Comparison of ENCODE assay signal across 1 cellular context in the genomic region with DNA sequence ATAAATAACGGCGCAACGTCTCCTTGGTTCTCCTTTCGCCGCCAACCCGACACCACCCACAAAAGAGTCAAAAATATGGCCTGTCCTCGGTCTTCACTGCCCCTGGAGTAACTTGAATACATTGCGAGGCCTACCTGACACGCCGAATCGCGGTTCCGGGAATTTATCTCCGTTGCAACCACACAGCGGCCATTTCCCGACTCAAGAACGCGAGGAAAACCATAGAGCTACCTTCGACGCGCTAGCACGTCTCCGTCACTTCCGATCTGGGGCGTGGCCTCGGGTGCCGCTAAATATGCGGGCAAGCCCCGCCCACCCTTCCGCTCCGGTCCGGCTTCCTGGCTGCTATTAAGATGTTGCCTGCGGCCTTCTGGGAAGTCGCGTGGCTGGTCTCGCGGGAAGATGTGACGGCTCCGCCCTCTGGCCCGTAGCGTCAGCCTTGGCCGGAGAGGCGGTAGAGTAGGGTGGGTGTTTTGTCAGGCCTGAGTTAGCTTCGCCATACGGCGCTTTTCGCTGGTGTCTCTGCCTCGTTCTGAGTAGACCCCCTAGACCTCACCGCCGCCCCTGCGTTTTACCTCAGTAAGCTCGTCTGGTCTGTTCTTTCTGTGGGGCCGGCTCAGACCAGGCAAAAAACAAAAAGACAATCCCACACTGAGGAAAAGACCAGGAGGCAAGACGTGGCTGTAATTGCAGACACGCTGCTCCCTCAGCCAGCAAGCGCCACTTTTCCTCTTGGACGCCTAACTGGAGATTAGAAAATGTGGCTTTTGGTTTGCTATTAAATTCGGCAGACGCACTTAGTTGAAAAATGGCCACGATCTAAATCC.
TF ChIP-seq lines count a peak whose summit lies in the region.

A gene with protein sequence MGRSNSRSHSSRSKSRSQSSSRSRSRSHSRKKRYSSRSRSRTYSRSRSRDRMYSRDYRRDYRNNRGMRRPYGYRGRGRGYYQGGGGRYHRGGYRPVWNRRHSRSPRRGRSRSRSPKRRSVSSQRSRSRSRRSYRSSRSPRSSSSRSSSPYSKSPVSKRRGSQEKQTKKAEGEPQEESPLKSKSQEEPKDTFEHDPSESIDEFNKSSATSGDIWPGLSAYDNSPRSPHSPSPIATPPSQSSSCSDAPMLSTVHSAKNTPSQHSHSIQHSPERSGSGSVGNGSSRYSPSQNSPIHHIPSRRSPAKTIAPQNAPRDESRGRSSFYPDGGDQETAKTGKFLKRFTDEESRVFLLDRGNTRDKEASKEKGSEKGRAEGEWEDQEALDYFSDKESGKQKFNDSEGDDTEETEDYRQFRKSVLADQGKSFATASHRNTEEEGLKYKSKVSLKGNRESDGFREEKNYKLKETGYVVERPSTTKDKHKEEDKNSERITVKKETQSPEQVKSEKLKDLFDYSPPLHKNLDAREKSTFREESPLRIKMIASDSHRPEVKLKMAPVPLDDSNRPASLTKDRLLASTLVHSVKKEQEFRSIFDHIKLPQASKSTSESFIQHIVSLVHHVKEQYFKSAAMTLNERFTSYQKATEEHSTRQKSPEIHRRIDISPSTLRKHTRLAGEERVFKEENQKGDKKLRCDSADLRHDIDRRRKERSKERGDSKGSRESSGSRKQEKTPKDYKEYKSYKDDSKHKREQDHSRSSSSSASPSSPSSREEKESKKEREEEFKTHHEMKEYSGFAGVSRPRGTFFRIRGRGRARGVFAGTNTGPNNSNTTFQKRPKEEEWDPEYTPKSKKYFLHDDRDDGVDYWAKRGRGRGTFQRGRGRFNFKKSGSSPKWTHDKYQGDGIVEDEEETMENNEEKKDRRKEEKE (minus strand): TSS at position 268 of the 827 bp plus-strand sequence. CDS start 9,980 bp downstream, outside the sequence.

TF ChIP-seq in HepG2, 621 proteins besides CTCF, POLR2A, EP300 and RAD21 (continued from another document and continues in another):
- TF ChIP-seq ZKSCAN5 (CRISPR knock-in tag; IDR thresholded peaks at IDR 0.05): 0 out of 2 replicates have a peak, but pooled peaks have one; percentile 22
- TF ChIP-seq, protein P1, sequence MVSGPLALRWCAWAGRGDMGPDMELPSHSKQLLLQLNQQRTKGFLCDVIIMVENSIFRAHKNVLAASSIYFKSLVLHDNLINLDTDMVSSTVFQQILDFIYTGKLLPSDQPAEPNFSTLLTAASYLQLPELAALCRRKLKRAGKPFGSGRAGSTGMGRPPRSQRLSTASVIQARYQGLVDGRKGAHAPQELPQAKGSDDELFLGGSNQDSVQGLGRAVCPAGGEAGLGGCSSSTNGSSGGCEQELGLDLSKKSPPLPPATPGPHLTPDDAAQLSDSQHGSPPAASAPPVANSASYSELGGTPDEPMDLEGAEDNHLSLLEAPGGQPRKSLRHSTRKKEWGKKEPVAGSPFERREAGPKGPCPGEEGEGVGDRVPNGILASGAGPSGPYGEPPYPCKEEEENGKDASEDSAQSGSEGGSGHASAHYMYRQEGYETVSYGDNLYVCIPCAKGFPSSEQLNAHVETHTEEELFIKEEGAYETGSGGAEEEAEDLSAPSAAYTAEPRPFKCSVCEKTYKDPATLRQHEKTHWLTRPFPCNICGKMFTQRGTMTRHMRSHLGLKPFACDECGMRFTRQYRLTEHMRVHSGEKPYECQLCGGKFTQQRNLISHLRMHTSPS (CRISPR knock-in tag; IDR thresholded peaks at IDR 0.05; ENCODE audit: low read depth): no peak
- peak; percentile 40 for TF ChIP-seq AGO1 (IDR thresholded peaks at IDR 0.05; ENCODE audit: low read depth, low read length, poor library complexity, severe bottlenecking)
- TF ChIP-seq, protein P2, sequence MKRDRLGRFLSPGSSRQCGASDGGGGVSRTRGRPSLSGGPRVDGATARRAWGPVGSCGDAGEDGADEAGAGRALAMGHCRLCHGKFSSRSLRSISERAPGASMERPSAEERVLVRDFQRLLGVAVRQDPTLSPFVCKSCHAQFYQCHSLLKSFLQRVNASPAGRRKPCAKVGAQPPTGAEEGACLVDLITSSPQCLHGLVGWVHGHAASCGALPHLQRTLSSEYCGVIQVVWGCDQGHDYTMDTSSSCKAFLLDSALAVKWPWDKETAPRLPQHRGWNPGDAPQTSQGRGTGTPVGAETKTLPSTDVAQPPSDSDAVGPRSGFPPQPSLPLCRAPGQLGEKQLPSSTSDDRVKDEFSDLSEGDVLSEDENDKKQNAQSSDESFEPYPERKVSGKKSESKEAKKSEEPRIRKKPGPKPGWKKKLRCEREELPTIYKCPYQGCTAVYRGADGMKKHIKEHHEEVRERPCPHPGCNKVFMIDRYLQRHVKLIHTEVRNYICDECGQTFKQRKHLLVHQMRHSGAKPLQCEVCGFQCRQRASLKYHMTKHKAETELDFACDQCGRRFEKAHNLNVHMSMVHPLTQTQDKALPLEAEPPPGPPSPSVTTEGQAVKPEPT (CRISPR knock-in tag; IDR thresholded peaks at IDR 0.05; ENCODE audit: low read depth): no peak
- TF ChIP-seq ZNF766 (CRISPR knock-in tag; IDR thresholded peaks at IDR 0.05; ENCODE audit: borderline replicate concordance): no peak; the same call in 1 of the 2 replicates
- TF ChIP-seq, protein P3, sequence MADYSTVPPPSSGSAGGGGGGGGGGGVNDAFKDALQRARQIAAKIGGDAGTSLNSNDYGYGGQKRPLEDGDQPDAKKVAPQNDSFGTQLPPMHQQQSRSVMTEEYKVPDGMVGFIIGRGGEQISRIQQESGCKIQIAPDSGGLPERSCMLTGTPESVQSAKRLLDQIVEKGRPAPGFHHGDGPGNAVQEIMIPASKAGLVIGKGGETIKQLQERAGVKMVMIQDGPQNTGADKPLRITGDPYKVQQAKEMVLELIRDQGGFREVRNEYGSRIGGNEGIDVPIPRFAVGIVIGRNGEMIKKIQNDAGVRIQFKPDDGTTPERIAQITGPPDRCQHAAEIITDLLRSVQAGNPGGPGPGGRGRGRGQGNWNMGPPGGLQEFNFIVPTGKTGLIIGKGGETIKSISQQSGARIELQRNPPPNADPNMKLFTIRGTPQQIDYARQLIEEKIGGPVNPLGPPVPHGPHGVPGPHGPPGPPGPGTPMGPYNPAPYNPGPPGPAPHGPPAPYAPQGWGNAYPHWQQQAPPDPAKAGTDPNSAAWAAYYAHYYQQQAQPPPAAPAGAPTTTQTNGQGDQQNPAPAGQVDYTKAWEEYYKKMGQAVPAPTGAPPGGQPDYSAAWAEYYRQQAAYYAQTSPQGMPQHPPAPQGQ (CRISPR knock-in tag; IDR thresholded peaks at IDR 0.05; ENCODE audit: borderline replicate concordance): 0 out of 2 replicates have a peak, but pooled peaks have one; percentile 8
- no peak; the same call in 1 of the 2 replicates for TF ChIP-seq FOXJ3 (CRISPR knock-in tag; IDR thresholded peaks at IDR 0.05; ENCODE audit: borderline replicate concordance)
- peak; percentile 27; the same call in 1 of the 2 replicates for TF ChIP-seq SMAD9 (CRISPR knock-in tag; IDR thresholded peaks at IDR 0.05)
- TF ChIP-seq ZNF788 (CRISPR knock-in tag; IDR thresholded peaks at IDR 0.05; ENCODE audit: borderline replicate concordance): no peak
- peak; percentile 87 for TF ChIP-seq GATAD1 (CRISPR knock-in tag; IDR thresholded peaks at IDR 0.05)
- no peak for TF ChIP-seq ISX (CRISPR knock-in tag; conservative IDR thresholded peaks at IDR 0.05)
- peak; percentile 50; the same call in 1 of the 2 replicates for TF ChIP-seq RELA (CRISPR knock-in tag; IDR thresholded peaks at IDR 0.05)
- TF ChIP-seq, protein P4, sequence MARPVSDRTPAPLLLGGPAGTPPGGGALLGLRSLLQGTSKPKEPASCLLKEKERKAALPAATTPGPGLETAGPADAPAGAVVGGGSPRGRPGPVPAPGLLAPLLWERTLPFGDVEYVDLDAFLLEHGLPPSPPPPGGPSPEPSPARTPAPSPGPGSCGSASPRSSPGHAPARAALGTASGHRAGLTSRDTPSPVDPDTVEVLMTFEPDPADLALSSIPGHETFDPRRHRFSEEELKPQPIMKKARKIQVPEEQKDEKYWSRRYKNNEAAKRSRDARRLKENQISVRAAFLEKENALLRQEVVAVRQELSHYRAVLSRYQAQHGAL (CRISPR knock-in tag; IDR thresholded peaks at IDR 0.05; ENCODE audit: not compliant biosample characterization): no peak
- no peak for TF ChIP-seq XBP1 (CRISPR knock-in tag; IDR thresholded peaks at IDR 0.05)
- TF ChIP-seq, protein P5, sequence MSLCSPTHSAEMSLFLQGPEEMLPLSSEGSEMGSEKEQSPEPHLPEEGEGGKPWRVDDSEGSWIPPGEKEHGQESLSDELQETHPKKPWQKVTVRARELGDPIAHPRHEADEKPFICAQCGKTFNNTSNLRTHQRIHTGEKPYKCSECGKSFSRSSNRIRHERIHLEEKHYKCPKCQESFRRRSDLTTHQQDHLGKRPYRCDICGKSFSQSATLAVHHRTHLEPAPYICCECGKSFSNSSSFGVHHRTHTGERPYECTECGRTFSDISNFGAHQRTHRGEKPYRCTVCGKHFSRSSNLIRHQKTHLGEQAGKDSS (CRISPR knock-in tag; IDR thresholded peaks at IDR 0.05; ENCODE audit: borderline replicate concordance, low read depth): peak; percentile 79; the same call in 1 of the 2 replicates
- TF ChIP-seq ZNF878 (CRISPR knock-in tag; IDR thresholded peaks at IDR 0.05): peak; percentile 79
- no peak; the same call in 1 of the 2 replicates for TF ChIP-seq ZNF138 (CRISPR knock-in tag; IDR thresholded peaks at IDR 0.05; ENCODE audit: low read depth)
- TF ChIP-seq JARID2 (CRISPR knock-in tag; IDR thresholded peaks at IDR 0.05; ENCODE audit: insufficient replicate concordance): peak; percentile 55
- TF ChIP-seq CCAR2 (optimal IDR thresholded peaks at IDR 0.05; ENCODE audit: low read depth, low read length): no peak
- TF ChIP-seq, protein P6, sequence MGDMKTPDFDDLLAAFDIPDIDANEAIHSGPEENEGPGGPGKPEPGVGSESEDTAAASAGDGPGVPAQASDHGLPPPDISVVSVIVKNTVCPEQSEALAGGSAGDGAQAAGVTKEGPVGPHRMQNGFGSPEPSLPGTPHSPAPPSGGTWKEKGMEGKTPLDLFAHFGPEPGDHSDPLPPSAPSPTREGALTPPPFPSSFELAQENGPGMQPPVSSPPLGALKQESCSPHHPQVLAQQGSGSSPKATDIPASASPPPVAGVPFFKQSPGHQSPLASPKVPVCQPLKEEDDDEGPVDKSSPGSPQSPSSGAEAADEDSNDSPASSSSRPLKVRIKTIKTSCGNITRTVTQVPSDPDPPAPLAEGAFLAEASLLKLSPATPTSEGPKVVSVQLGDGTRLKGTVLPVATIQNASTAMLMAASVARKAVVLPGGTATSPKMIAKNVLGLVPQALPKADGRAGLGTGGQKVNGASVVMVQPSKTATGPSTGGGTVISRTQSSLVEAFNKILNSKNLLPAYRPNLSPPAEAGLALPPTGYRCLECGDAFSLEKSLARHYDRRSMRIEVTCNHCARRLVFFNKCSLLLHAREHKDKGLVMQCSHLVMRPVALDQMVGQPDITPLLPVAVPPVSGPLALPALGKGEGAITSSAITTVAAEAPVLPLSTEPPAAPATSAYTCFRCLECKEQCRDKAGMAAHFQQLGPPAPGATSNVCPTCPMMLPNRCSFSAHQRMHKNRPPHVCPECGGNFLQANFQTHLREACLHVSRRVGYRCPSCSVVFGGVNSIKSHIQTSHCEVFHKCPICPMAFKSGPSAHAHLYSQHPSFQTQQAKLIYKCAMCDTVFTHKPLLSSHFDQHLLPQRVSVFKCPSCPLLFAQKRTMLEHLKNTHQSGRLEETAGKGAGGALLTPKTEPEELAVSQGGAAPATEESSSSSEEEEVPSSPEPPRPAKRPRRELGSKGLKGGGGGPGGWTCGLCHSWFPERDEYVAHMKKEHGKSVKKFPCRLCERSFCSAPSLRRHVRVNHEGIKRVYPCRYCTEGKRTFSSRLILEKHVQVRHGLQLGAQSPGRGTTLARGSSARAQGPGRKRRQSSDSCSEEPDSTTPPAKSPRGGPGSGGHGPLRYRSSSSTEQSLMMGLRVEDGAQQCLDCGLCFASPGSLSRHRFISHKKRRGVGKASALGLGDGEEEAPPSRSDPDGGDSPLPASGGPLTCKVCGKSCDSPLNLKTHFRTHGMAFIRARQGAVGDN (CRISPR knock-in tag; IDR thresholded peaks at IDR 0.05): peak; percentile 90
- peak; percentile 75; the same call in 1 of the 2 replicates for TF ChIP-seq KMT2A (CRISPR knock-in tag; IDR thresholded peaks at IDR 0.05)
- TF ChIP-seq MBD4 (IDR thresholded peaks at IDR 0.05; ENCODE audit: borderline replicate concordance, low read length): no peak
- TF ChIP-seq TRIM24 (CRISPR knock-in tag; IDR thresholded peaks at IDR 0.05): no peak
- TF ChIP-seq ZNF850 (CRISPR knock-in tag; conservative IDR thresholded peaks at IDR 0.05): no peak
- no peak; the same call in 1 of the 2 replicates for TF ChIP-seq GPN1 (CRISPR knock-in tag; IDR thresholded peaks at IDR 0.05; ENCODE audit: borderline replicate concordance)
- TF ChIP-seq, protein P7, sequence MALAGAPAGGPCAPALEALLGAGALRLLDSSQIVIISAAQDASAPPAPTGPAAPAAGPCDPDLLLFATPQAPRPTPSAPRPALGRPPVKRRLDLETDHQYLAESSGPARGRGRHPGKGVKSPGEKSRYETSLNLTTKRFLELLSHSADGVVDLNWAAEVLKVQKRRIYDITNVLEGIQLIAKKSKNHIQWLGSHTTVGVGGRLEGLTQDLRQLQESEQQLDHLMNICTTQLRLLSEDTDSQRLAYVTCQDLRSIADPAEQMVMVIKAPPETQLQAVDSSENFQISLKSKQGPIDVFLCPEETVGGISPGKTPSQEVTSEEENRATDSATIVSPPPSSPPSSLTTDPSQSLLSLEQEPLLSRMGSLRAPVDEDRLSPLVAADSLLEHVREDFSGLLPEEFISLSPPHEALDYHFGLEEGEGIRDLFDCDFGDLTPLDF (CRISPR knock-in tag; IDR thresholded peaks at IDR 0.05): peak; percentile 21; the same call in 1 of the 2 replicates
- 0 out of 2 replicates have a peak, but pooled peaks have one; percentile 17 for TF ChIP-seq SMAD1 (CRISPR knock-in tag; IDR thresholded peaks at IDR 0.05; ENCODE audit: borderline replicate concordance, low read depth)
- peak; percentile 69 for TF ChIP-seq NAIF1 (CRISPR knock-in tag; IDR thresholded peaks at IDR 0.05; ENCODE audit: borderline replicate concordance)
- TF ChIP-seq KDM3A (CRISPR knock-in tag; IDR thresholded peaks at IDR 0.05; ENCODE audit: low read depth): no peak
- peak; percentile 69 for TF ChIP-seq ELF3 (CRISPR knock-in tag; IDR thresholded peaks at IDR 0.05)
- TF ChIP-seq, protein P8, sequence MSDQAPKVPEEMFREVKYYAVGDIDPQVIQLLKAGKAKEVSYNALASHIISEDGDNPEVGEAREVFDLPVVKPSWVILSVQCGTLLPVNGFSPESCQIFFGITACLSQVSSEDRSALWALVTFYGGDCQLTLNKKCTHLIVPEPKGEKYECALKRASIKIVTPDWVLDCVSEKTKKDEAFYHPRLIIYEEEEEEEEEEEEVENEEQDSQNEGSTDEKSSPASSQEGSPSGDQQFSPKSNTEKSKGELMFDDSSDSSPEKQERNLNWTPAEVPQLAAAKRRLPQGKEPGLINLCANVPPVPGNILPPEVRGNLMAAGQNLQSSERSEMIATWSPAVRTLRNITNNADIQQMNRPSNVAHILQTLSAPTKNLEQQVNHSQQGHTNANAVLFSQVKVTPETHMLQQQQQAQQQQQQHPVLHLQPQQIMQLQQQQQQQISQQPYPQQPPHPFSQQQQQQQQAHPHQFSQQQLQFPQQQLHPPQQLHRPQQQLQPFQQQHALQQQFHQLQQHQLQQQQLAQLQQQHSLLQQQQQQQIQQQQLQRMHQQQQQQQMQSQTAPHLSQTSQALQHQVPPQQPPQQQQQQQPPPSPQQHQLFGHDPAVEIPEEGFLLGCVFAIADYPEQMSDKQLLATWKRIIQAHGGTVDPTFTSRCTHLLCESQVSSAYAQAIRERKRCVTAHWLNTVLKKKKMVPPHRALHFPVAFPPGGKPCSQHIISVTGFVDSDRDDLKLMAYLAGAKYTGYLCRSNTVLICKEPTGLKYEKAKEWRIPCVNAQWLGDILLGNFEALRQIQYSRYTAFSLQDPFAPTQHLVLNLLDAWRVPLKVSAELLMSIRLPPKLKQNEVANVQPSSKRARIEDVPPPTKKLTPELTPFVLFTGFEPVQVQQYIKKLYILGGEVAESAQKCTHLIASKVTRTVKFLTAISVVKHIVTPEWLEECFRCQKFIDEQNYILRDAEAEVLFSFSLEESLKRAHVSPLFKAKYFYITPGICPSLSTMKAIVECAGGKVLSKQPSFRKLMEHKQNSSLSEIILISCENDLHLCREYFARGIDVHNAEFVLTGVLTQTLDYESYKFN (CRISPR knock-in tag; conservative IDR thresholded peaks at IDR 0.05): peak; percentile 52
- peak; percentile 87; the same call in 1 of the 2 replicates for TF ChIP-seq ZNF556 (CRISPR knock-in tag; IDR thresholded peaks at IDR 0.05; ENCODE audit: borderline replicate concordance)
- no peak; the same call in 1 of the 2 replicates for TF ChIP-seq GZF1 (CRISPR knock-in tag; IDR thresholded peaks at IDR 0.05)
